ENCODE assay signal across 8 cellular contexts in the genomic region with DNA sequence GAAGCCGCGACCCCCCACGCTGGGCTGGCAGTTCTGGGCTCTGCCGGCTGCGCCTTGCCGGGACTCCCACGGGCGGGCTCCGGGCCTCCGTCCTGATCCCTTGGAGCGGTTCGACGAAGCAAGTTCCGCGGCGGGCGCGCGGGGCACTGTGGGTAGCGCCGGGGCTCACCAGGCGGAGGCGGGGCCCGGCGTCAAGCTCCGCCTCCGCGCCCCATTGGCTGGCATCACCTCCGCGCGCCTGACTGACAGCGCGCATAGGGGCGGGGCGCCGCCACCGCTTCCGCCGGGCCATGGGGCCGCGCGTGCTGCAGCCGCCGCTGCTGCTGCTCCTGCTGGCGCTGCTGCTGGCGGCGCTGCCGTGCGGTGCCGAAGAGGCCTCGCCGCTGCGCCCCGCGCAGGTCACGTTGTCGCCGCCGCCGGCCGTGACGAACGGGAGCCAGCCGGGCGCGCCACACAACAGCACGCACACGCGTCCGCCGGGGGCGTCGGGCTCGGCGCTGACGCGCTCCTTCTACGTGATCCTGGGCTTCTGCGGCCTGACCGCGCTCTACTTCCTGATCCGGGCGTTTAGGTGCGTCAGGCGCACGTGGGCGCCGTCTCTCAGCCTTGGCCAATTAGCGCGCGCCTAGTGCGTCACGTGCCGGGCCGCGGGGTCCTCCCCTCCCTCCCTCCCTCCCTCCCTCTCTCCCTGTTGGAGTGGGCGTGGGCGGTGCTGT. TPM values are rescaled to one million over a fixed set of nuclear protein-coding genes. Genes with fewer than 3 reads are reported as not detected.
DNase-seq lines count a peak whose midpoint lies in the region; ATAC-seq and TF ChIP-seq lines count a peak whose summit lies in the region.

A gene (plus strand): TSS at position 271 of the 716 bp plus-strand sequence. CDS start 20 bp downstream, at position 291.

- DNase-seq in D341Med (ENCODE audit: low spot score) (peak; percentile 96), HuH-7.5 (ENCODE audit: low spot score) (peak; percentile 99), endothelial cell (ENCODE audit: low spot score) (peak; percentile 94), middle frontal gyrus (ENCODE audit: extremely low spot score, low spot score) (peak; percentile 93)
- peak; percentile 97 for DNase-seq in activated CD8-positive, alpha-beta memory T cell treated with anti-CD3 and anti-CD28 coated beads, Interleukin-2, amount 50 U/mL, for 48 hours
- peak; percentile 95 to 96 for DNase-seq in stimulated activated CD8-positive, alpha-beta memory T cell treated with anti-CD3 and anti-CD28 coated beads, Interleukin-2, amount 100 ng/mL, for 48 hours (ENCODE audit: low read depth in 2 of 2)

- H3K27me3 Mint-ChIP-seq in endothelial cell (ENCODE audit: unreplicated experiment): peaks cover 18% of the 10 kb centered on the region

- TF ChIP-seq CTCF in OCI-LY3 (IDR thresholded peaks at IDR 0.05; ENCODE audit: low read depth, low read length): no peak
- no peak for TF ChIP-seq CTCF in endothelial cell (IDR thresholded peaks at IDR 0.05; ENCODE audit: unreplicated experiment)

- peak within 1 kb of the TSS; percentile 57 for H3K27ac Mint-ChIP-seq in endothelial cell (ENCODE audit: unreplicated experiment)

- H4K20me1 ChIP-seq in OCI-LY3 (ENCODE audit: insufficient read depth, low read length): peaks cover 12% of the 10 kb centered on the region

- H3K4me2 ChIP-seq in OCI-LY3 (ENCODE audit: low read length): peak within 1 kb of the TSS; percentile 82

- no peaks in the 10 kb centered on the region for H3K9me3 ChIP-seq in OCI-LY3 (ENCODE audit: insufficient read depth, low read length)

- H3K4me3 ChIP-seq in OCI-LY3 (ENCODE audit: low read length): peak within 1 kb of the TSS; percentile 82

- H3K4me3 Mint-ChIP-seq in endothelial cell (ENCODE audit: unreplicated experiment): peak within 1 kb of the TSS; percentile 80

- no peaks in the 10 kb centered on the region for H3K9me3 Mint-ChIP-seq in endothelial cell (ENCODE audit: unreplicated experiment)

- no peaks in the 10 kb centered on the region for H3K27me3 ChIP-seq in OCI-LY3 (ENCODE audit: low read depth, low read length)

- H3K4me1 ChIP-seq in OCI-LY3 (ENCODE audit: low read length): peaks cover 23% of the 10 kb centered on the region

- no peak within 1 kb of the TSS for H2AFZ ChIP-seq in OCI-LY3 (ENCODE audit: low read depth, low read length)

- peak; percentile 63 for ATAC-seq in GM21526 (IDR thresholded peaks at IDR 0.05; ENCODE audit: low FRiP score, unreplicated experiment)

- H3K4me1 Mint-ChIP-seq in endothelial cell (ENCODE audit: unreplicated experiment): peaks cover 24% of the 10 kb centered on the region

- peak within 1 kb of the TSS; percentile 91 for H3K27ac ChIP-seq in OCI-LY3 (ENCODE audit: low read length)

- peaks cover 57% of the 10 kb centered on the region for H3K36me3 ChIP-seq in OCI-LY3 (replicated peaks; ENCODE audit: low read depth, low read length)

- H3K9ac ChIP-seq in OCI-LY3 (ENCODE audit: low read length): peak within 1 kb of the TSS; percentile 83

- H3K79me2 ChIP-seq in OCI-LY3 (ENCODE audit: low read length): peaks cover 57% of the 10 kb centered on the region

- H3K36me3 Mint-ChIP-seq in endothelial cell (ENCODE audit: low read depth, unreplicated experiment): peaks cover 30% of the 10 kb centered on the region

RNA-seq across cellular contexts. Expression of the gene that starts here (rescaled TPM):
- 22.7 TPM for total RNA-seq in endothelial cell (ENCODE audit: unreplicated experiment)

Comparison
In these comparisons a context has a peak if more than half of its experiments do, and no peak if none do; other contexts are left out.
1. Peak in every context shown above with its lines: DNase-seq, ATAC-seq, H3K4me3 ChIP-seq and H3K27ac ChIP-seq.